ENCODE assay signal across 1 cellular context in the genomic region with DNA sequence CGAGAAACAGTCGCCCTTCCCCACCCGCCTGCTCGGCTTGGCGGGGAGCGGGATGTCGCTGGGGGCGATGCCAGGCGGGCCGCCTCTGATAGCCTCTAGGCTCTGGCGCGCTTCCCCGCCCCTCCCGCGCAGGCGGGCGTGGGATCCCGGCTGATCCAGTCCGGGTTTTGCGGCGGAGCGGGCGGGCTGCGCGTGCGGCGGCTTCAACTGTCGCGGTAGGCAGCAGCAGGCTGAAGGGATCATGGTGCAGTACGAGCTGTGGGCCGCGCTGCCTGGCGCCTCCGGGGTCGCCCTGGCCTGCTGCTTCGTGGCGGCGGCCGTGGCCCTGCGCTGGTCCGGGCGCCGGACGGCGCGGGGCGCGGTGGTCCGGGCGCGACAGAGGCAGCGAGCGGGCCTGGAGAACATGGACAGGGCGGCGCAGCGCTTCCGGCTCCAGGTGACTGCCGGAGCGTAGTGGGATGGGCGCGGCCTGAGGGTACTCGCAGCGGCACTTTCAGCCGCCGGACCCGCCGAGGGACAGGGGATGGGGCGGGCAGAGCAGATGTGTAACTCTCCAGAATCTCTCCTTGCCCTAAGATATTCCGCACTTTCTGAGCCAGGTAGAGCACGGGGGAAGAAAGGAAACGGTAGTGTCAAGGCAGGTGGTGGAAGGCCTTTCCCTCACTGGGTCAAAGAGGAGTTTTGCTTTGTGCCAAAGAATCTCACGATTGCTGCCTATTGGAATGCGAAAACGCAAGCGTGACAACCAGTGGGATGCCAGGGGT.
A peak's percentile ranks its signal among the peaks of the same experiment; 100 is the strongest.
TF ChIP-seq lines count a peak whose summit lies in the region.

A gene (plus strand): TSS at position 210 of the 764 bp plus-strand sequence. CDS start 32 bp downstream, at position 242.

TF ChIP-seq in HepG2, 621 proteins besides CTCF, POLR2A, EP300 and RAD21 (continued from another document and continues in another):
- TF ChIP-seq, protein P1, sequence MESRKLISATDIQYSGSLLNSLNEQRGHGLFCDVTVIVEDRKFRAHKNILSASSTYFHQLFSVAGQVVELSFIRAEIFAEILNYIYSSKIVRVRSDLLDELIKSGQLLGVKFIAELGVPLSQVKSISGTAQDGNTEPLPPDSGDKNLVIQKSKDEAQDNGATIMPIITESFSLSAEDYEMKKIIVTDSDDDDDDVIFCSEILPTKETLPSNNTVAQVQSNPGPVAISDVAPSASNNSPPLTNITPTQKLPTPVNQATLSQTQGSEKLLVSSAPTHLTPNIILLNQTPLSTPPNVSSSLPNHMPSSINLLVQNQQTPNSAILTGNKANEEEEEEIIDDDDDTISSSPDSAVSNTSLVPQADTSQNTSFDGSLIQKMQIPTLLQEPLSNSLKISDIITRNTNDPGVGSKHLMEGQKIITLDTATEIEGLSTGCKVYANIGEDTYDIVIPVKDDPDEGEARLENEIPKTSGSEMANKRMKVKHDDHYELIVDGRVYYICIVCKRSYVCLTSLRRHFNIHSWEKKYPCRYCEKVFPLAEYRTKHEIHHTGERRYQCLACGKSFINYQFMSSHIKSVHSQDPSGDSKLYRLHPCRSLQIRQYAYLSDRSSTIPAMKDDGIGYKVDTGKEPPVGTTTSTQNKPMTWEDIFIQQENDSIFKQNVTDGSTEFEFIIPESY (CRISPR knock-in tag; IDR thresholded peaks at IDR 0.05), result peak; percentile 68; the same call in 1 of the 2 replicates
- TF ChIP-seq, protein P2, sequence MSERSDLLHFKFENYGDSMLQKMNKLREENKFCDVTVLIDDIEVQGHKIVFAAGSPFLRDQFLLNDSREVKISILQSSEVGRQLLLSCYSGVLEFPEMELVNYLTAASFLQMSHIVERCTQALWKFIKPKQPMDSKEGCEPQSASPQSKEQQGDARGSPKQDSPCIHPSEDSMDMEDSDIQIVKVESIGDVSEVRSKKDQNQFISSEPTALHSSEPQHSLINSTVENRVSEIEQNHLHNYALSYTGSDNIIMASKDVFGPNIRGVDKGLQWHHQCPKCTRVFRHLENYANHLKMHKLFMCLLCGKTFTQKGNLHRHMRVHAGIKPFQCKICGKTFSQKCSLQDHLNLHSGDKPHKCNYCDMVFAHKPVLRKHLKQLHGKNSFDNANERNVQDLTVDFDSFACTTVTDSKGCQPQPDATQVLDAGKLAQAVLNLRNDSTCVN (CRISPR knock-in tag; IDR thresholded peaks at IDR 0.05; ENCODE audit: borderline replicate concordance), result peak; percentile 67; the same call in 1 of the 2 replicates
- TF ChIP-seq, protein P3, sequence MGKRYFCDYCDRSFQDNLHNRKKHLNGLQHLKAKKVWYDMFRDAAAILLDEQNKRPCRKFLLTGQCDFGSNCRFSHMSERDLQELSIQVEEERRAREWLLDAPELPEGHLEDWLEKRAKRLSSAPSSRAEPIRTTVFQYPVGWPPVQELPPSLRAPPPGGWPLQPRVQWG (CRISPR knock-in tag; IDR thresholded peaks at IDR 0.05; ENCODE audit: borderline replicate concordance, low read depth), result peak; percentile 45; the same call in 1 of the 2 replicates
- TF ChIP-seq, protein P4, sequence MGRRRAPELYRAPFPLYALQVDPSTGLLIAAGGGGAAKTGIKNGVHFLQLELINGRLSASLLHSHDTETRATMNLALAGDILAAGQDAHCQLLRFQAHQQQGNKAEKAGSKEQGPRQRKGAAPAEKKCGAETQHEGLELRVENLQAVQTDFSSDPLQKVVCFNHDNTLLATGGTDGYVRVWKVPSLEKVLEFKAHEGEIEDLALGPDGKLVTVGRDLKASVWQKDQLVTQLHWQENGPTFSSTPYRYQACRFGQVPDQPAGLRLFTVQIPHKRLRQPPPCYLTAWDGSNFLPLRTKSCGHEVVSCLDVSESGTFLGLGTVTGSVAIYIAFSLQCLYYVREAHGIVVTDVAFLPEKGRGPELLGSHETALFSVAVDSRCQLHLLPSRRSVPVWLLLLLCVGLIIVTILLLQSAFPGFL (CRISPR knock-in tag; IDR thresholded peaks at IDR 0.05), result 0 out of 2 replicates have a peak, but pooled peaks have one; percentile 21
- TF ChIP-seq RFX5 (IDR thresholded peaks at IDR 0.05; ENCODE audit: low read depth, low read length), result no peak
- TF ChIP-seq, protein P5, sequence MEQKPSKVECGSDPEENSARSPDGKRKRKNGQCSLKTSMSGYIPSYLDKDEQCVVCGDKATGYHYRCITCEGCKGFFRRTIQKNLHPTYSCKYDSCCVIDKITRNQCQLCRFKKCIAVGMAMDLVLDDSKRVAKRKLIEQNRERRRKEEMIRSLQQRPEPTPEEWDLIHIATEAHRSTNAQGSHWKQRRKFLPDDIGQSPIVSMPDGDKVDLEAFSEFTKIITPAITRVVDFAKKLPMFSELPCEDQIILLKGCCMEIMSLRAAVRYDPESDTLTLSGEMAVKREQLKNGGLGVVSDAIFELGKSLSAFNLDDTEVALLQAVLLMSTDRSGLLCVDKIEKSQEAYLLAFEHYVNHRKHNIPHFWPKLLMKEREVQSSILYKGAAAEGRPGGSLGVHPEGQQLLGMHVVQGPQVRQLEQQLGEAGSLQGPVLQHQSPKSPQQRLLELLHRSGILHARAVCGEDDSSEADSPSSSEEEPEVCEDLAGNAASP (CRISPR knock-in tag; IDR thresholded peaks at IDR 0.05; ENCODE audit: borderline replicate concordance), result peak; percentile 84
- TF ChIP-seq, protein P6, sequence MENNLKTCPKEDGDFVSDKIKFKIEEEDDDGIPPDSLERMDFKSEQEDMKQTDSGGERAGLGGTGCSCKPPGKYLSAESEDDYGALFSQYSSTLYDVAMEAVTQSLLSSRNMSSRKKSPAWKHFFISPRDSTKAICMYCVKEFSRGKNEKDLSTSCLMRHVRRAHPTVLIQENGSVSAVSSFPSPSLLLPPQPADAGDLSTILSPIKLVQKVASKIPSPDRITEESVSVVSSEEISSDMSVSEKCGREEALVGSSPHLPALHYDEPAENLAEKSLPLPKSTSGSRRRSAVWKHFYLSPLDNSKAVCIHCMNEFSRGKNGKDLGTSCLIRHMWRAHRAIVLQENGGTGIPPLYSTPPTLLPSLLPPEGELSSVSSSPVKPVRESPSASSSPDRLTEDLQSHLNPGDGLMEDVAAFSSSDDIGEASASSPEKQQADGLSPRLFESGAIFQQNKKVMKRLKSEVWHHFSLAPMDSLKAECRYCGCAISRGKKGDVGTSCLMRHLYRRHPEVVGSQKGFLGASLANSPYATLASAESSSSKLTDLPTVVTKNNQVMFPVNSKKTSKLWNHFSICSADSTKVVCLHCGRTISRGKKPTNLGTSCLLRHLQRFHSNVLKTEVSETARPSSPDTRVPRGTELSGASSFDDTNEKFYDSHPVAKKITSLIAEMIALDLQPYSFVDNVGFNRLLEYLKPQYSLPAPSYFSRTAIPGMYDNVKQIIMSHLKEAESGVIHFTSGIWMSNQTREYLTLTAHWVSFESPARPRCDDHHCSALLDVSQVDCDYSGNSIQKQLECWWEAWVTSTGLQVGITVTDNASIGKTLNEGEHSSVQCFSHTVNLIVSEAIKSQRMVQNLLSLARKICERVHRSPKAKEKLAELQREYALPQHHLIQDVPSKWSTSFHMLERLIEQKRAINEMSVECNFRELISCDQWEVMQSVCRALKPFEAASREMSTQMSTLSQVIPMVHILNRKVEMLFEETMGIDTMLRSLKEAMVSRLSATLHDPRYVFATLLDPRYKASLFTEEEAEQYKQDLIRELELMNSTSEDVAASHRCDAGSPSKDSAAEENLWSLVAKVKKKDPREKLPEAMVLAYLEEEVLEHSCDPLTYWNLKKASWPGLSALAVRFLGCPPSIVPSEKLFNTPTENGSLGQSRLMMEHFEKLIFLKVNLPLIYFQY (CRISPR knock-in tag; IDR thresholded peaks at IDR 0.05; ENCODE audit: borderline replicate concordance), result peak; percentile 66; the same call in 1 of the 2 replicates
- TF ChIP-seq, protein P7, sequence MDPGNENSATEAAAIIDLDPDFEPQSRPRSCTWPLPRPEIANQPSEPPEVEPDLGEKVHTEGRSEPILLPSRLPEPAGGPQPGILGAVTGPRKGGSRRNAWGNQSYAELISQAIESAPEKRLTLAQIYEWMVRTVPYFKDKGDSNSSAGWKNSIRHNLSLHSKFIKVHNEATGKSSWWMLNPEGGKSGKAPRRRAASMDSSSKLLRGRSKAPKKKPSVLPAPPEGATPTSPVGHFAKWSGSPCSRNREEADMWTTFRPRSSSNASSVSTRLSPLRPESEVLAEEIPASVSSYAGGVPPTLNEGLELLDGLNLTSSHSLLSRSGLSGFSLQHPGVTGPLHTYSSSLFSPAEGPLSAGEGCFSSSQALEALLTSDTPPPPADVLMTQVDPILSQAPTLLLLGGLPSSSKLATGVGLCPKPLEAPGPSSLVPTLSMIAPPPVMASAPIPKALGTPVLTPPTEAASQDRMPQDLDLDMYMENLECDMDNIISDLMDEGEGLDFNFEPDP (CRISPR knock-in tag; conservative IDR thresholded peaks at IDR 0.05), result 0 out of 2 replicates have a peak, but pooled peaks have one; percentile 88
- TF ChIP-seq FOXM1 (CRISPR knock-in tag; IDR thresholded peaks at IDR 0.05), result peak; percentile 79; the same call in 1 of the 2 replicates
- peak; percentile 91 for TF ChIP-seq ZFX (CRISPR knock-in tag; IDR thresholded peaks at IDR 0.05; ENCODE audit: low read depth)
- TF ChIP-seq ZSCAN12 (CRISPR knock-in tag; IDR thresholded peaks at IDR 0.05), result peak; percentile 54; the same call in 1 of the 2 replicates
- TF ChIP-seq TEAD2 (CRISPR knock-in tag; IDR thresholded peaks at IDR 0.05), result peak; percentile 88; the same call in 1 of the 2 replicates
- peak; percentile 71; the same call in 1 of the 2 replicates for TF ChIP-seq PAX8 (CRISPR knock-in tag; IDR thresholded peaks at IDR 0.05; ENCODE audit: borderline replicate concordance)
- peak; percentile 59 for TF ChIP-seq ONECUT2 (CRISPR knock-in tag; IDR thresholded peaks at IDR 0.05)
- TF ChIP-seq ASH2L (IDR thresholded peaks at IDR 0.05; ENCODE audit: insufficient read length, low read depth, low read length), result peak; percentile 56
- no peak for TF ChIP-seq MBD4 (IDR thresholded peaks at IDR 0.05; ENCODE audit: borderline replicate concordance, low read length)
- 0 out of 2 replicates have a peak, but pooled peaks have one; percentile 63 for TF ChIP-seq ZBTB7B (CRISPR knock-in tag; IDR thresholded peaks at IDR 0.05)
- TF ChIP-seq, protein P8, sequence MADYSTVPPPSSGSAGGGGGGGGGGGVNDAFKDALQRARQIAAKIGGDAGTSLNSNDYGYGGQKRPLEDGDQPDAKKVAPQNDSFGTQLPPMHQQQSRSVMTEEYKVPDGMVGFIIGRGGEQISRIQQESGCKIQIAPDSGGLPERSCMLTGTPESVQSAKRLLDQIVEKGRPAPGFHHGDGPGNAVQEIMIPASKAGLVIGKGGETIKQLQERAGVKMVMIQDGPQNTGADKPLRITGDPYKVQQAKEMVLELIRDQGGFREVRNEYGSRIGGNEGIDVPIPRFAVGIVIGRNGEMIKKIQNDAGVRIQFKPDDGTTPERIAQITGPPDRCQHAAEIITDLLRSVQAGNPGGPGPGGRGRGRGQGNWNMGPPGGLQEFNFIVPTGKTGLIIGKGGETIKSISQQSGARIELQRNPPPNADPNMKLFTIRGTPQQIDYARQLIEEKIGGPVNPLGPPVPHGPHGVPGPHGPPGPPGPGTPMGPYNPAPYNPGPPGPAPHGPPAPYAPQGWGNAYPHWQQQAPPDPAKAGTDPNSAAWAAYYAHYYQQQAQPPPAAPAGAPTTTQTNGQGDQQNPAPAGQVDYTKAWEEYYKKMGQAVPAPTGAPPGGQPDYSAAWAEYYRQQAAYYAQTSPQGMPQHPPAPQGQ (CRISPR knock-in tag; IDR thresholded peaks at IDR 0.05; ENCODE audit: borderline replicate concordance), result no peak
- TF ChIP-seq, protein P9, sequence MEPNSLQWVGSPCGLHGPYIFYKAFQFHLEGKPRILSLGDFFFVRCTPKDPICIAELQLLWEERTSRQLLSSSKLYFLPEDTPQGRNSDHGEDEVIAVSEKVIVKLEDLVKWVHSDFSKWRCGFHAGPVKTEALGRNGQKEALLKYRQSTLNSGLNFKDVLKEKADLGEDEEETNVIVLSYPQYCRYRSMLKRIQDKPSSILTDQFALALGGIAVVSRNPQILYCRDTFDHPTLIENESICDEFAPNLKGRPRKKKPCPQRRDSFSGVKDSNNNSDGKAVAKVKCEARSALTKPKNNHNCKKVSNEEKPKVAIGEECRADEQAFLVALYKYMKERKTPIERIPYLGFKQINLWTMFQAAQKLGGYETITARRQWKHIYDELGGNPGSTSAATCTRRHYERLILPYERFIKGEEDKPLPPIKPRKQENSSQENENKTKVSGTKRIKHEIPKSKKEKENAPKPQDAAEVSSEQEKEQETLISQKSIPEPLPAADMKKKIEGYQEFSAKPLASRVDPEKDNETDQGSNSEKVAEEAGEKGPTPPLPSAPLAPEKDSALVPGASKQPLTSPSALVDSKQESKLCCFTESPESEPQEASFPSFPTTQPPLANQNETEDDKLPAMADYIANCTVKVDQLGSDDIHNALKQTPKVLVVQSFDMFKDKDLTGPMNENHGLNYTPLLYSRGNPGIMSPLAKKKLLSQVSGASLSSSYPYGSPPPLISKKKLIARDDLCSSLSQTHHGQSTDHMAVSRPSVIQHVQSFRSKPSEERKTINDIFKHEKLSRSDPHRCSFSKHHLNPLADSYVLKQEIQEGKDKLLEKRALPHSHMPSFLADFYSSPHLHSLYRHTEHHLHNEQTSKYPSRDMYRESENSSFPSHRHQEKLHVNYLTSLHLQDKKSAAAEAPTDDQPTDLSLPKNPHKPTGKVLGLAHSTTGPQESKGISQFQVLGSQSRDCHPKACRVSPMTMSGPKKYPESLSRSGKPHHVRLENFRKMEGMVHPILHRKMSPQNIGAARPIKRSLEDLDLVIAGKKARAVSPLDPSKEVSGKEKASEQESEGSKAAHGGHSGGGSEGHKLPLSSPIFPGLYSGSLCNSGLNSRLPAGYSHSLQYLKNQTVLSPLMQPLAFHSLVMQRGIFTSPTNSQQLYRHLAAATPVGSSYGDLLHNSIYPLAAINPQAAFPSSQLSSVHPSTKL (CRISPR knock-in tag; IDR thresholded peaks at IDR 0.05), result peak; percentile 58
- TF ChIP-seq WIZ (CRISPR knock-in tag; IDR thresholded peaks at IDR 0.05), result peak; percentile 93
- TF ChIP-seq ZNF33B (CRISPR knock-in tag; IDR thresholded peaks at IDR 0.05), result peak; percentile 97
- TF ChIP-seq RARA (CRISPR knock-in tag; IDR thresholded peaks at IDR 0.05), result peak; percentile 55
- TF ChIP-seq AHR (CRISPR knock-in tag; IDR thresholded peaks at IDR 0.05), result no peak
- no peak for TF ChIP-seq CCAR2 (optimal IDR thresholded peaks at IDR 0.05; ENCODE audit: low read depth, low read length)
- no peak for TF ChIP-seq ZNF484 (CRISPR knock-in tag; IDR thresholded peaks at IDR 0.05; ENCODE audit: borderline replicate concordance, low read depth)
- TF ChIP-seq ZNF160 (CRISPR knock-in tag; IDR thresholded peaks at IDR 0.05), result peak; percentile 82
- TF ChIP-seq ZNF567 (CRISPR knock-in tag; IDR thresholded peaks at IDR 0.05; ENCODE audit: borderline replicate concordance), result no peak
- no peak for TF ChIP-seq ZNF607 (CRISPR knock-in tag; IDR thresholded peaks at IDR 0.05; ENCODE audit: borderline replicate concordance)
